Comparison of ENCODE assay signal across 7 cellular contexts in genomic region chr2:235493775-235494715, GRCh38. TPM values are rescaled to one million over a fixed set of nuclear protein-coding genes. Genes with fewer than 3 reads are reported as not detected.
DNase-seq lines count a peak whose midpoint lies in the region; ATAC-seq and TF ChIP-seq lines count a peak whose summit lies in the region.

AGAP1 (plus strand) TSS chr2:235494043.

- no peaks in the 10 kb centered on the region for H3K9me3 ChIP-seq in right cardiac atrium (ENCODE audit: control insufficient read depth, low read length)

- no peak for TF ChIP-seq CTCF in astrocyte of the spinal cord (IDR thresholded peaks at IDR 0.05; ENCODE audit: low read depth, low read length)

- under 1% methylated on average over 156 of the region's 156 CpGs for WGBS in right cardiac atrium

- no peaks in the 10 kb centered on the region for H3K27me3 ChIP-seq in right cardiac atrium (ENCODE audit: control insufficient read depth, insufficient read depth)

- intact Hi-C loops in right cardiac atrium (cut with DNase I) (loop anchor here in 1 of 4 donors (10.0 kb wide), 1 partner anchor 101 kb away; no protein-coding TSS in a partner anchor), posterior cingulate gyrus (cut with DNase I) (loop anchor here (2.0 to 5.0 kb wide), 2 partner anchors 109 to 178 kb away; no protein-coding TSS in a partner anchor)

- DNase-seq in G401 (ENCODE audit: low spot score) (peak; percentile 85), NCI-H82 treated with DMSO at 0.1 percent for 48 hours (lab: John Stamatoyannopoulos, UW; ENCODE audit: unreplicated experiment) (peak; percentile 18), astrocyte of the spinal cord (ENCODE audit: low read depth, low spot score) (peak; percentile 90), right cardiac atrium (peak; percentile 92 to 97 (median 97)), posterior cingulate gyrus (peak; percentile 82 to 99 (median 90))

- peaks cover 7% of the 10 kb centered on the region for H3K4me1 ChIP-seq in right cardiac atrium (ENCODE audit: control insufficient read depth, insufficient read depth, low read length)

- peak within 1 kb of the TSS; percentile 84 for H3K27ac ChIP-seq in right cardiac atrium (ENCODE audit: low read length)

- ATAC-seq in HG03354 (IDR thresholded peaks at IDR 0.05; ENCODE audit: poor library complexity, severe bottlenecking, unreplicated experiment), result peak; percentile 59
- ATAC-seq in right cardiac atrium, result peak; percentile 93 to 95
- ATAC-seq in GM18909 (IDR thresholded peaks at IDR 0.05; ENCODE audit: poor library complexity, unreplicated experiment), result no peak

- peak within 1 kb of the TSS; percentile 53 for H3K4me3 ChIP-seq in astrocyte of the spinal cord (ENCODE audit: low read depth, low read length)
- peak within 1 kb of the TSS; percentile 96 for H3K4me3 ChIP-seq in right cardiac atrium (ENCODE audit: low read length)

- in situ Hi-C loops in G401 (cut with HindIII; ENCODE audit: low sequenced_read_pairs) (no loop called here), astrocyte of the spinal cord (cut with HindIII; ENCODE audit: low sequenced_read_pairs) (no loop called here)

RNA-seq across cellular contexts. Expression of gene AGAP1, which starts in this region (rescaled TPM):
- 4.9 and 14.4 TPM in 2 replicates for total RNA-seq in G401 (2014; rRNA removed; shearing (Covaris generic))
- 10 to 100 TPM; 22.5 to 25.3 (median 23.3) TPM for total RNA-seq in right cardiac atrium
- 10.5 TPM for polyA plus RNA-seq in right cardiac atrium

Comparison
In these comparisons a context has a peak if more than half of its experiments do, and no peak if none do; other contexts are left out.
1. DNase-seq: peak in every context shown above with its lines; median percentile 97 in right cardiac atrium; 90 in astrocyte of the spinal cord; 90 in posterior cingulate gyrus; 85 in G401; 18 in NCI-H82 treated with DMSO at 0.1 percent for 48 hours.